ENCODE assay signal across 1 cellular context in the genomic region with DNA sequence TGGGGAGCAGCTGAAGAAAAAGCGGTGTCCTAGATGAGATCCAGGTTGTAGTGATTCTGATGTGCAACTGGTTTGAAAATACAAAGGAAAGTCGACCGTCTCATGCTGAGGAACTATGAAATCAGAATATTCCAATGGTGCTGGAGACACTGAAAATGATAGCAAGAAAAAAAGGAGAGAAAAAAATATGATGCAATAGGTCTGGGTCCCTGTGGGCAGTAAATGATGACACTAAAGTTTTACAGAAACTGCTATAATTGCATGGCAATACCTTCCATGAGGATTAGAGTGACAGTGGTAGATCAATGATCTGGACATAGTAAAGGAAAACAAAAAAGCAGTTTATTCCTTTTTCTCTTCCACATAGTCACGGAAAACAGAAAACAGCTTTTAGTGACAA.
TF ChIP-seq lines count a peak whose summit lies in the region.

No MANE protein-coding gene starts in this region.

TF ChIP-seq in HCT116, 20 proteins besides CTCF, POLR2A, EP300 and RAD21:
- no peak for TF ChIP-seq ELF1 (IDR thresholded peaks at IDR 0.05; ENCODE audit: borderline replicate concordance, low read depth)
- TF ChIP-seq, protein P1, sequence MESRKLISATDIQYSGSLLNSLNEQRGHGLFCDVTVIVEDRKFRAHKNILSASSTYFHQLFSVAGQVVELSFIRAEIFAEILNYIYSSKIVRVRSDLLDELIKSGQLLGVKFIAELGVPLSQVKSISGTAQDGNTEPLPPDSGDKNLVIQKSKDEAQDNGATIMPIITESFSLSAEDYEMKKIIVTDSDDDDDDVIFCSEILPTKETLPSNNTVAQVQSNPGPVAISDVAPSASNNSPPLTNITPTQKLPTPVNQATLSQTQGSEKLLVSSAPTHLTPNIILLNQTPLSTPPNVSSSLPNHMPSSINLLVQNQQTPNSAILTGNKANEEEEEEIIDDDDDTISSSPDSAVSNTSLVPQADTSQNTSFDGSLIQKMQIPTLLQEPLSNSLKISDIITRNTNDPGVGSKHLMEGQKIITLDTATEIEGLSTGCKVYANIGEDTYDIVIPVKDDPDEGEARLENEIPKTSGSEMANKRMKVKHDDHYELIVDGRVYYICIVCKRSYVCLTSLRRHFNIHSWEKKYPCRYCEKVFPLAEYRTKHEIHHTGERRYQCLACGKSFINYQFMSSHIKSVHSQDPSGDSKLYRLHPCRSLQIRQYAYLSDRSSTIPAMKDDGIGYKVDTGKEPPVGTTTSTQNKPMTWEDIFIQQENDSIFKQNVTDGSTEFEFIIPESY (IDR thresholded peaks at IDR 0.05; ENCODE audit: extremely low read depth, insufficient replicate concordance, low read length) = no peak
- no peak for TF ChIP-seq ZNF274 (IDR thresholded peaks at IDR 0.05; ENCODE audit: low read depth, low read length)
- TF ChIP-seq YY1 (IDR thresholded peaks at IDR 0.05; ENCODE audit: extremely low read depth, insufficient replicate concordance, low read depth, low read length) = no peak
- no peak for TF ChIP-seq EGR1 (IDR thresholded peaks at IDR 0.05; ENCODE audit: low read depth)
- TF ChIP-seq JUND (IDR thresholded peaks at IDR 0.05) = no peak
- TF ChIP-seq FOSL1 (IDR thresholded peaks at IDR 0.05; ENCODE audit: low read depth) = no peak
- no peak for TF ChIP-seq ZFX (IDR thresholded peaks at IDR 0.05)
- TF ChIP-seq SIN3A (IDR thresholded peaks at IDR 0.05; ENCODE audit: low read depth) = no peak
- TF ChIP-seq, protein P2, sequence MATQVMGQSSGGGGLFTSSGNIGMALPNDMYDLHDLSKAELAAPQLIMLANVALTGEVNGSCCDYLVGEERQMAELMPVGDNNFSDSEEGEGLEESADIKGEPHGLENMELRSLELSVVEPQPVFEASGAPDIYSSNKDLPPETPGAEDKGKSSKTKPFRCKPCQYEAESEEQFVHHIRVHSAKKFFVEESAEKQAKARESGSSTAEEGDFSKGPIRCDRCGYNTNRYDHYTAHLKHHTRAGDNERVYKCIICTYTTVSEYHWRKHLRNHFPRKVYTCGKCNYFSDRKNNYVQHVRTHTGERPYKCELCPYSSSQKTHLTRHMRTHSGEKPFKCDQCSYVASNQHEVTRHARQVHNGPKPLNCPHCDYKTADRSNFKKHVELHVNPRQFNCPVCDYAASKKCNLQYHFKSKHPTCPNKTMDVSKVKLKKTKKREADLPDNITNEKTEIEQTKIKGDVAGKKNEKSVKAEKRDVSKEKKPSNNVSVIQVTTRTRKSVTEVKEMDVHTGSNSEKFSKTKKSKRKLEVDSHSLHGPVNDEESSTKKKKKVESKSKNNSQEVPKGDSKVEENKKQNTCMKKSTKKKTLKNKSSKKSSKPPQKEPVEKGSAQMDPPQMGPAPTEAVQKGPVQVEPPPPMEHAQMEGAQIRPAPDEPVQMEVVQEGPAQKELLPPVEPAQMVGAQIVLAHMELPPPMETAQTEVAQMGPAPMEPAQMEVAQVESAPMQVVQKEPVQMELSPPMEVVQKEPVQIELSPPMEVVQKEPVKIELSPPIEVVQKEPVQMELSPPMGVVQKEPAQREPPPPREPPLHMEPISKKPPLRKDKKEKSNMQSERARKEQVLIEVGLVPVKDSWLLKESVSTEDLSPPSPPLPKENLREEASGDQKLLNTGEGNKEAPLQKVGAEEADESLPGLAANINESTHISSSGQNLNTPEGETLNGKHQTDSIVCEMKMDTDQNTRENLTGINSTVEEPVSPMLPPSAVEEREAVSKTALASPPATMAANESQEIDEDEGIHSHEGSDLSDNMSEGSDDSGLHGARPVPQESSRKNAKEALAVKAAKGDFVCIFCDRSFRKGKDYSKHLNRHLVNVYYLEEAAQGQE (IDR thresholded peaks at IDR 0.05; ENCODE audit: low read depth) = no peak
- no peak for TF ChIP-seq SRF (IDR thresholded peaks at IDR 0.05; ENCODE audit: low read depth)
- no peak for TF ChIP-seq POLR2AphosphoS5 (IDR thresholded peaks at IDR 0.05; ENCODE audit: low read depth, low read length)
- no peak for TF ChIP-seq SP1 (IDR thresholded peaks at IDR 0.05; ENCODE audit: low read depth)
- TF ChIP-seq EZH2 (IDR thresholded peaks at IDR 0.05) = no peak
- TF ChIP-seq EZH2phosphoT487 (IDR thresholded peaks at IDR 0.05; ENCODE audit: borderline replicate concordance) = no peak
